In the genomic region with DNA sequence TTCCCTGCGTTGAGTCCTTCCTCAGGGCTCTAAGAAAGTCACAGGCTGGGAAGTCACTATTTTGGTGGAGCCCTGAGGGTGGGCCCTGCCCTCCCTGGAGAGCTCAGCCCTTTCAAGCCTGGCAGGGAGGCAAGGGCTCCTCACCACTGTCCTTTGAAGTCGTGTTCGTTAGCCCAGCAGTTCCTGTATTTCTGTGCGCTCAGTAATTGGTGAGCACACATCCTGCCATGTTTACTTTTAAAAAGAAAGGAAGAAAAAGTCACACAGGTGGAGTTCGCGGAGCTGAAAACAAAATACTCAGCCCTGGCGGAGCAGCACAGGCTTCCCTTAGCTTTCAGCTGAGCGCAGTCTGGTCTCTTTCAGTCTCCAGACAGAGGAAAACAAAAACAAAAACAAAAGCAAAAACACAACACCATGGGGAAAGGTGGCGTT, we compare ENCODE assay signal across 9 cellular contexts. TPM values are rescaled to one million over a fixed set of nuclear protein-coding genes. Genes with fewer than 3 reads are reported as not detected.
DNase-seq lines count a peak whose midpoint lies in the region; ATAC-seq and TF ChIP-seq lines count a peak whose summit lies in the region.
"Had no signal": no experiment of that assay in that cellular context is flagged by ENCODE, and none has a peak within 500 bp of the region (broad histone marks: within the 10 kb centered on the region; RNA-seq: fewer than 3 reads in every experiment).

No MANE protein-coding gene starts in this region.

- H3K4me1 Mint-ChIP-seq in activated CD4-positive, alpha-beta T cell treated with anti-CD3 and anti-CD28 coated beads, Interleukin-2, amount 10 ng/mL, durations not matched to agents 7 days and 5 days: peaks cover 82% of the 10 kb centered on the region

- no peak overlapping the region for H4K8ac ChIP-seq in neuronal stem cell (ENCODE audit: low read depth, low read length)

- H3K4me3 ChIP-seq in endocrine pancreas (ENCODE audit: control insufficient read depth, insufficient read depth, low read length) (peak overlapping the region; percentile 70), stomach (peak overlapping the region; percentile 6 to 24 (median 11)), neuronal stem cell (ENCODE audit: low read length in 2 of 2) (no peak overlapping the region)
- H3K4me3 ChIP-seq: K562 had no signal

- H2BK15ac ChIP-seq in neuronal stem cell (ENCODE audit: low read length): no peak overlapping the region

- no peak for TF ChIP-seq POLR2A in stomach (IDR thresholded peaks at IDR 0.05)

- no peak overlapping the region for H3K18ac ChIP-seq in neuronal stem cell (ENCODE audit: low read length)

- intact Hi-C loops in stomach (cut with DNase I; ENCODE audit: low total_unique reads) (no loop called here), Right ventricle myocardium superior (cut with DNase I) (no loop called here)

- H3K9me3 Mint-ChIP-seq in activated CD4-positive, alpha-beta T cell treated with anti-CD3 and anti-CD28 coated beads, Interleukin-2, amount 10 ng/mL, durations not matched to agents 7 days and 5 days: peaks cover 4% of the 10 kb centered on the region

- ATAC-seq in Right ventricle myocardium superior (ENCODE audit: poor library complexity) (no peak), GM21576 (IDR thresholded peaks at IDR 0.05; ENCODE audit: unreplicated experiment) (no peak)
- ATAC-seq: K562 had no signal

- no peak overlapping the region for H2BK5ac ChIP-seq in neuronal stem cell (ENCODE audit: low read length)

- H2BK12ac ChIP-seq in neuronal stem cell (ENCODE audit: low read length): no peak overlapping the region

- POLR2A ChIA-PET in activated CD4-positive, alpha-beta T cell treated with anti-CD3 and anti-CD28 coated beads, Interleukin-2, amount 10 ng/mL, durations not matched to agents 7 days and 5 days (lab: Charles Lee): interaction anchor here (1.1 to 1.2 kb wide), 2 partner anchors 11 to 13 kb away, joined by 3 read pairs; no protein-coding TSS in a partner anchor

- no peaks in the 10 kb centered on the region for H3K27me3 ChIP-seq in endocrine pancreas (ENCODE audit: control insufficient read depth, insufficient read depth, low read length)
- no peaks in the 10 kb centered on the region for H3K27me3 ChIP-seq in stomach
- peaks cover 0 to 8% (median under 1%) of the 10 kb centered on the region in 3 experiments for H3K27me3 ChIP-seq in neuronal stem cell (ENCODE audit: control insufficient read depth in 3 of 3, insufficient read depth in 3 of 3, low read depth in 1 of 3, low read length in 3 of 3)

- TF ChIP-seq CTCF in stomach (IDR thresholded peaks at IDR 0.05): no peak

- no peak overlapping the region for H2AFZ ChIP-seq in neuronal stem cell (ENCODE audit: low read length)

- H4K91ac ChIP-seq in neuronal stem cell (ENCODE audit: low read depth, low read length, poor library complexity): no peak overlapping the region

- DNase-seq in NCI-H1417 (lab: John Stamatoyannopoulos, UW): peak in 2 of 3 experiments; percentile 36 to 66
- DNase-seq in NCI-H1417 treated with DMSO at 0.1 percent for 48 hours (lab: John Stamatoyannopoulos, UW): no peak
- peak; percentile 79 for DNase-seq in activated CD4-positive, alpha-beta T cell treated with anti-CD3 and anti-CD28 coated beads, Interleukin-2, amount 10 ng/mL, durations not matched to agents 7 days and 5 days
- no peak for DNase-seq in stomach
- no peak for DNase-seq in Right ventricle myocardium superior
- no peak for DNase-seq in neuronal stem cell (ENCODE audit: low spot score)

- H3K9me3 ChIP-seq in endocrine pancreas (ENCODE audit: control insufficient read depth, low read length) (no peaks in the 10 kb centered on the region), stomach (no peaks in the 10 kb centered on the region), neuronal stem cell (replicated peaks in 1 of 2; ENCODE audit: control insufficient read depth in 2 of 2, insufficient read depth in 1 of 2, low read depth in 1 of 2, low read length in 2 of 2) (no peaks in the 10 kb centered on the region)

- H3K4me3 Mint-ChIP-seq in activated CD4-positive, alpha-beta T cell treated with anti-CD3 and anti-CD28 coated beads, Interleukin-2, amount 10 ng/mL, durations not matched to agents 7 days and 5 days: peak overlapping the region; percentile 81

- H3K23ac ChIP-seq in neuronal stem cell (ENCODE audit: low read depth, low read length, poor library complexity): no peak overlapping the region

- H2AK5ac ChIP-seq in neuronal stem cell (ENCODE audit: low read depth, low read length): no peak overlapping the region

- no peaks in the 10 kb centered on the region for H3K27me3 Mint-ChIP-seq in activated CD4-positive, alpha-beta T cell treated with anti-CD3 and anti-CD28 coated beads, Interleukin-2, amount 10 ng/mL, durations not matched to agents 7 days and 5 days

- no peak overlapping the region for H3K9ac ChIP-seq in endocrine pancreas (ENCODE audit: control insufficient read depth, insufficient read depth, low read length)
- H3K9ac ChIP-seq in neuronal stem cell (ENCODE audit: low read depth, low read length, poor library complexity): no peak overlapping the region

- H3K36me3 ChIP-seq in endocrine pancreas (ENCODE audit: control insufficient read depth, insufficient read depth, low read length) (no peaks in the 10 kb centered on the region), stomach (no peaks in the 10 kb centered on the region), neuronal stem cell (replicated peaks in 1 of 2; ENCODE audit: control insufficient read depth in 2 of 2, insufficient read depth in 2 of 2, low read length in 2 of 2) (no peaks in the 10 kb centered on the region)

- no peak overlapping the region for H3K4me2 ChIP-seq in neuronal stem cell (ENCODE audit: insufficient read depth, low read length, poor library complexity, severe bottlenecking)

- H3K27ac ChIP-seq in stomach (peak overlapping the region in 4 of 5 donors; percentile 34 to 56 (median 44)), neuronal stem cell (replicated peaks; ENCODE audit: low read length) (no peak overlapping the region)

- H3K27ac Mint-ChIP-seq in activated CD4-positive, alpha-beta T cell treated with anti-CD3 and anti-CD28 coated beads, Interleukin-2, amount 10 ng/mL, durations not matched to agents 7 days and 5 days: peak overlapping the region; percentile 100

- TF ChIP-seq EP300 in stomach (IDR thresholded peaks at IDR 0.05): no peak

- no peak overlapping the region for H3K4ac ChIP-seq in neuronal stem cell (ENCODE audit: low read length)

- H3K36me3 Mint-ChIP-seq in activated CD4-positive, alpha-beta T cell treated with anti-CD3 and anti-CD28 coated beads, Interleukin-2, amount 10 ng/mL, durations not matched to agents 7 days and 5 days (ENCODE audit: low read depth): peaks cover 55% of the 10 kb centered on the region

- no peak overlapping the region for H3K14ac ChIP-seq in neuronal stem cell (ENCODE audit: low read length)

- H3K79me1 ChIP-seq in neuronal stem cell (ENCODE audit: low read depth, low read length): no peaks in the 10 kb centered on the region

- WGBS in stomach, 5 donors: 18 to 43% (median 19%) methylated on average over 9 of the region's 9 CpGs
- no CpG with 5 or more reads among the region's 9 CpGs for WGBS in neuronal stem cell (ENCODE audit: extremely low coverage in 2 of 2, insufficient read length in 2 of 2, insufficient replicate concordance in 1 of 2), 2 donors

- H3K4me1 ChIP-seq in endocrine pancreas (ENCODE audit: control insufficient read depth, insufficient read depth, low read length) (no peaks in the 10 kb centered on the region), stomach (peaks cover 0 to 11% (median 2%) of the 10 kb centered on the region in 4 donors), neuronal stem cell (ENCODE audit: control insufficient read depth in 2 of 2, insufficient read depth in 1 of 2, low read depth in 1 of 2, low read length in 2 of 2) (peaks cover 0 to 2% of the 10 kb centered on the region in 2 donors)

- CTCF ChIA-PET in activated CD4-positive, alpha-beta T cell treated with anti-CD3 and anti-CD28 coated beads, Interleukin-2, amount 10 ng/mL, durations not matched to agents 7 days and 5 days (lab: Charles Lee): interaction anchor here (0.6 to 3.0 kb wide), 11 partner anchors 9 to 340 kb away, joined by 3 to 33 read pairs (median 4); a partner anchor contains a TSS

- H2BK120ac ChIP-seq in neuronal stem cell (ENCODE audit: low read depth, low read length): no peak overlapping the region

RNA-seq across cellular contexts. Expression of a gene that starts 37.1 kb away (rescaled TPM):
- 10 to 100 TPM; 62.6 to 69.5 TPM for total RNA-seq in activated CD4-positive, alpha-beta T cell treated with anti-CD3 and anti-CD28 coated beads, Interleukin-2, amount 10 ng/mL, durations not matched to agents 7 days and 5 days
- total RNA-seq in stomach (1 to 10 TPM in 2 of 5 donors, under 1 TPM in 2, not detected in 1; 0.45 to 5.1 (median 1.8) TPM), Right ventricle myocardium superior (0.30 TPM)
- 1 to 10 TPM in 1 of 3 donors, under 1 TPM in 2; 0.25 to 1.5 (median 0.63) TPM for polyA plus RNA-seq in stomach
- 1.7 TPM for polyA plus RNA-seq in neuronal stem cell (2013, experiment 1 of 2)
- polyA plus RNA-seq in neuronal stem cell (2013, experiment 2 of 2): 1.8 TPM

Comparison
In these comparisons a context has a peak if more than half of its experiments do, and no peak if none do; other contexts are left out.
1. DNase-seq: peak in NCI-H1417 (2 of 3) and activated CD4-positive, alpha-beta T cell treated with anti-CD3 and anti-CD28 coated beads, Interleukin-2, amount 10 ng/mL, durations not matched to agents 7 days and 5 days (single experiment); none in NCI-H1417 treated with DMSO at 0.1 percent for 48 hours (single experiment), stomach (single experiment), Right ventricle myocardium superior (single experiment) and neuronal stem cell (single experiment).
2. H3K4me3 ChIP-seq: peak in endocrine pancreas (single experiment) and stomach (4 of 4); none in neuronal stem cell (0 of 2).
3. RNA of a gene that starts 37.1 kb away (total RNA-seq): 62.6 to 69.5 TPM in activated CD4-positive, alpha-beta T cell treated with anti-CD3 and anti-CD28 coated beads, Interleukin-2, amount 10 ng/mL, durations not matched to agents 7 days and 5 days; 0.45 to 5.1 TPM in stomach and 0.30 TPM in Right ventricle myocardium superior (single experiment); every median in the first group is over 10 times any median in the second.